ENCODE assay signal across 15 cellular contexts in the genomic region with DNA sequence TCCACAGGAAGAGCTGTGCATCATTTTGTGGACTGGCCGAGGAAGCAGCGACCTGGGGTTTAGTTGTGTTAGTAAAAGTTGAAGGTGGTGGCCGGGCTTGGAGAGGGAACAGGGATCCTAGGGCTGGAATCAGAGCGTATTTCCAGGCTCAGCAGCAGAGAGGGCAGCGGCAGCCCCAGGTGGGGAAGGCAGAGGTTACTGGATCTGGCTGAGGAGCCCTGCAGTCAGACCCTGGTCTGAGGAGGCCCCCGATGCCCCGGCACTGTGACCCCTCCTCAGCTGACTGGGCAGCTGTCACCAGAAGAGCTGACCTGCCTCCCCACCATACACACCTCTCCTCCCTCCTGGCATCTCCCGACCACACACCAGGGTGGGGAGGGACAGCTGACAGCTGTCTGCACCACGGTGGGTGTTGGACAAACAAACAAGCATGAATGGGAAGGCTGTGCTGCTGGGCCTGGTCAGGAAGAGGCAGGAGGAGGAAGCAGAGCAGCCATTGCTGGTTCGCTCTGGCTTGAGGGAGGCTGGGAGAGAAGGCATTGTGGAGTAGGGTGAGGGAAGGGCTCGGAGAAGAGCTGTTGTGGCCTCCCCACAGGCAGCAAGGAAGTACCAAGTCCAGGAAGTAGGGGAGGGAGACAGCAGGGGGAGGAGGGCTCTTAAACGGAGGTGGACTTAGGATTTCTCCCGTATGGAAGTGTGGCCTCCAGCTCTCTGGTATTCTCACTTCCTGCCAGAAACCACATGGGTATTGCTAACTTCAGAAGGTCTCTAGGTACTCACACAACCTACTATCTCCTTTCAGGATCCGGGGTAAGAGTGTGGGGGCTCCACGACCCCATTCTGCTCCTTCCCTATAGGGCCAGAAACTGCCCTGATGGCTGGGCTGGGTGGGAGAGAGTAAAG. TPM values are rescaled to one million over a fixed set of nuclear protein-coding genes. Genes with fewer than 3 reads are reported as not detected.
DNase-seq lines count a peak whose midpoint lies in the region; ATAC-seq, FAIRE-seq and TF ChIP-seq lines count a peak whose summit lies in the region.
"Had no signal": no experiment of that assay in that cellular context is flagged by ENCODE, and none has a peak within 500 bp of the region (broad histone marks: within the 10 kb centered on the region; RNA-seq: fewer than 3 reads in every experiment).

No MANE protein-coding gene starts in this region.

- H3K9me1 ChIP-seq in K562 (ENCODE audit: control insufficient read depth, insufficient read depth, low read length) = no peaks in the 10 kb centered on the region

- no peak overlapping the region for H3K4me3 Mint-ChIP-seq in activated CD4-positive, alpha-beta T cell treated with anti-CD3 and anti-CD28 coated beads, Interleukin-2, amount 10 ng/mL, durations not matched to agents 7 days and 5 days
- H3K4me3 Mint-ChIP-seq: activated T-helper 1 cell treated with anti-CD3 and anti-CD28 coated beads, Interleukin-12 subunit alpha, Interleukin-12 subunit beta, Interleukin-2, Interleukin-4 antibody, amounts not matched to agents 30 ng/mL and 10 ng/mL and 1 ng/mL, durations not matched to agents 14 hours and 24 hours and 36 hours; stimulated activated naive CD8-positive, alpha-beta T cell treated with anti-CD3 and anti-CD28 coated beads, Interleukin-15, amount 100 ng/mL, for 72 hours had no signal

- no peak overlapping the region for H3K27ac ChIP-seq in K562 (ENCODE audit: extremely low read depth, low read depth, low read length)
- peak overlapping the region; percentile 80 for H3K27ac ChIP-seq in muscle layer of duodenum (ENCODE audit: low read length)
- H3K27ac ChIP-seq in vagina = peak overlapping the region; percentile 14
- H3K27ac ChIP-seq: KMS-11, parathyroid adenoma had no signal

- no peaks in the 10 kb centered on the region for H4K20me1 ChIP-seq in K562 (replicated peaks; ENCODE audit: control insufficient read depth, insufficient read depth, low read length)

- DNase-seq in activated CD4-positive, alpha-beta T cell treated with anti-CD3 and anti-CD28 coated beads, Interleukin-2, amount 10 ng/mL, durations not matched to agents 7 days and 5 days = no peak
- no peak for DNase-seq in activated CD4-positive, alpha-beta T cell treated with anti-CD3 and anti-CD28 coated beads, Interleukin-2, amount 50 U/mL, for 48 hours
- DNase-seq in K562 (ENCODE audit: extremely low read depth in 1 of 4, low spot score in 3 of 4) = no peak
- no peak for DNase-seq in vagina (ENCODE audit: extremely low spot score in 2 of 2)
- no peak for DNase-seq in retina
- DNase-seq in NCI-H774 (lab: John Stamatoyannopoulos, UW) = no peak
- DNase-seq: GDM1; kidney; stimulated activated CD4-positive, alpha-beta T cell treated with anti-CD3 and anti-CD28 coated beads, Interleukin-2, amount 100 ng/mL, for 48 hours; stimulated activated naive CD8-positive, alpha-beta T cell treated with anti-CD3 and anti-CD28 coated beads, Interleukin-15, amount 100 ng/mL, for 72 hours had no signal

- 27% methylated on average over 13 of the region's 15 CpGs for WGBS in K562 (ENCODE audit: insufficient coverage, low coverage, missing lambda C conversion rate)

- in situ Hi-C loops in K562 (cut with MboI) = no loop called here

- BruUV-seq in K562 (replicated peaks; lab: Mats Ljungman, UMichigan) = no TSS peak

- no peak for TF ChIP-seq RAD21 in K562 (CRISPR knock-in tag; conservative IDR thresholded peaks at IDR 0.05 in 1 of 2, IDR thresholded peaks at IDR 0.05 in 1 of 2)

- CTCF ChIA-PET in activated CD4-positive, alpha-beta T cell treated with anti-CD3 and anti-CD28 coated beads, Interleukin-2, amount 10 ng/mL, durations not matched to agents 7 days and 5 days (lab: Charles Lee) = no interaction called here
- CTCF ChIA-PET in K562 (lab: Yijun Ruan, JAX; ENCODE audit: low intra/inter-chr PET ratio) = no interaction called here

- H3K4me2 ChIP-seq in K562 (ENCODE audit: insufficient read depth, low read length) = no peak overlapping the region
- H3K4me2 ChIP-seq: KMS-11 had no signal

- intact Hi-C loops in K562 (cut with micrococcal nuclease) (no loop called here), vagina (cut with DNase I) (no loop called here)

- FAIRE-seq in K562 (lab: Jason Lieb, UNC) = no peak
- FAIRE-seq: kidney had no signal

- H3K36me3 ChIP-seq in K562 (ENCODE audit: control insufficient read depth, insufficient read depth, low read length) = no peaks in the 10 kb centered on the region
- peaks cover under 1 to 20% of the 10 kb centered on the region in 2 donors for H3K36me3 ChIP-seq in muscle layer of duodenum (ENCODE audit: control insufficient read depth in 1 of 2, insufficient read depth in 2 of 2, low read length in 2 of 2)
- H3K36me3 ChIP-seq in vagina = peaks cover 0 to 5% of the 10 kb centered on the region in 2 donors

- no peaks in the 10 kb centered on the region for H3K9me3 ChIP-seq in K562 (replicated peaks; ENCODE audit: control insufficient read depth, insufficient read depth, low read depth, low read length)
- H3K9me3 ChIP-seq in muscle layer of duodenum (ENCODE audit: control insufficient read depth in 1 of 2, low read length in 2 of 2) = no peaks in the 10 kb centered on the region
- H3K9me3 ChIP-seq in vagina = no peaks in the 10 kb centered on the region

- no peak overlapping the region for H3K9ac ChIP-seq in K562 (ENCODE audit: insufficient read depth in 1 of 2, low read depth in 2 of 2, low read length in 2 of 2)
- H3K9ac ChIP-seq: KMS-11, parathyroid adenoma had no signal

- TF ChIP-seq EP300 in K562 (IDR thresholded peaks at IDR 0.05; ENCODE audit: low read length) = no peak

- no peaks in the 10 kb centered on the region for H3K9me3 Mint-ChIP-seq in activated CD4-positive, alpha-beta T cell treated with anti-CD3 and anti-CD28 coated beads, Interleukin-2, amount 10 ng/mL, durations not matched to agents 7 days and 5 days
- H3K9me3 Mint-ChIP-seq: activated T-helper 1 cell treated with anti-CD3 and anti-CD28 coated beads, Interleukin-12 subunit alpha, Interleukin-12 subunit beta, Interleukin-2, Interleukin-4 antibody, amounts not matched to agents 30 ng/mL and 10 ng/mL and 1 ng/mL, durations not matched to agents 14 hours and 24 hours and 36 hours; stimulated activated naive CD8-positive, alpha-beta T cell treated with anti-CD3 and anti-CD28 coated beads, Interleukin-15, amount 100 ng/mL, for 72 hours had no signal

- no peak overlapping the region for H3K4me3 ChIP-seq in K562
- no peak overlapping the region for H3K4me3 ChIP-seq in muscle layer of duodenum (ENCODE audit: low read depth in 1 of 2, low read length in 2 of 2)
- H3K4me3 ChIP-seq in vagina = no peak overlapping the region

- peaks cover 4 to 21% of the 10 kb centered on the region in 2 experiments; a peak in 3 of 5 replicates for H3K27me3 ChIP-seq in K562 (ENCODE audit: control insufficient read depth in 2 of 2, insufficient read depth in 2 of 2, low read length in 2 of 2)
- H3K27me3 ChIP-seq in muscle layer of duodenum (ENCODE audit: low read depth, low read length) = no peaks in the 10 kb centered on the region
- no peaks in the 10 kb centered on the region for H3K27me3 ChIP-seq in vagina

- H2AFZ ChIP-seq in K562 (ENCODE audit: low read depth, low read length) = peak overlapping the region; percentile 38; the same call in 1 of the 2 replicates
- H2AFZ ChIP-seq: parathyroid adenoma had no signal

- no peaks in the 10 kb centered on the region for H3K27me3 Mint-ChIP-seq in activated CD4-positive, alpha-beta T cell treated with anti-CD3 and anti-CD28 coated beads, Interleukin-2, amount 10 ng/mL, durations not matched to agents 7 days and 5 days
- H3K27me3 Mint-ChIP-seq: stimulated activated naive CD8-positive, alpha-beta T cell treated with anti-CD3 and anti-CD28 coated beads, Interleukin-15, amount 100 ng/mL, for 72 hours had no signal

- H3K4me1 ChIP-seq in K562 (replicated peaks in 1 of 2; ENCODE audit: control insufficient read depth in 2 of 2, insufficient read depth in 2 of 2, low read length in 2 of 2) (peaks cover 8% of the 10 kb centered on the region in 2 experiments; a peak in 4 of 5 replicates), muscle layer of duodenum (ENCODE audit: control insufficient read depth in 1 of 2, insufficient read depth in 2 of 2, low read length in 2 of 2) (peaks cover 0 to 52% of the 10 kb centered on the region in 2 donors), vagina (peaks cover 46% of the 10 kb centered on the region)
- H3K4me1 ChIP-seq: parathyroid adenoma had no signal

- H3K79me2 ChIP-seq in K562 (ENCODE audit: control insufficient read depth, insufficient read depth, low read length) = no peaks in the 10 kb centered on the region
- H3K79me2 ChIP-seq: parathyroid adenoma had no signal

- no peaks in the 10 kb centered on the region for H3K36me3 Mint-ChIP-seq in activated CD4-positive, alpha-beta T cell treated with anti-CD3 and anti-CD28 coated beads, Interleukin-2, amount 10 ng/mL, durations not matched to agents 7 days and 5 days (ENCODE audit: low read depth)

- ATAC-seq in K562 (no peak), GM18858 (IDR thresholded peaks at IDR 0.05; ENCODE audit: unreplicated experiment) (no peak)
- ATAC-seq: stimulated activated naive CD8-positive, alpha-beta T cell treated with anti-CD3 and anti-CD28 coated beads, Interleukin-15, amount 100 ng/mL, for 72 hours had no signal

- peaks cover 1% of the 10 kb centered on the region for H3K4me1 Mint-ChIP-seq in activated CD4-positive, alpha-beta T cell treated with anti-CD3 and anti-CD28 coated beads, Interleukin-2, amount 10 ng/mL, durations not matched to agents 7 days and 5 days
- H3K4me1 Mint-ChIP-seq: stimulated activated naive CD8-positive, alpha-beta T cell treated with anti-CD3 and anti-CD28 coated beads, Interleukin-15, amount 100 ng/mL, for 72 hours had no signal

- POLR2A ChIA-PET in activated CD4-positive, alpha-beta T cell treated with anti-CD3 and anti-CD28 coated beads, Interleukin-2, amount 10 ng/mL, durations not matched to agents 7 days and 5 days (lab: Charles Lee) = no interaction called here
- POLR2A ChIA-PET in K562 (lab: Yijun Ruan, JAX) = interaction anchor here (0.8 kb wide), 1 partner anchor 10 kb away, joined by 3 read pairs; no protein-coding TSS in a partner anchor

- no peak for TF ChIP-seq POLR2A in K562 (conservative IDR thresholded peaks at IDR 0.05)
- TF ChIP-seq POLR2A in vagina (IDR thresholded peaks at IDR 0.05) = no peak

- H3K27ac Mint-ChIP-seq in activated CD4-positive, alpha-beta T cell treated with anti-CD3 and anti-CD28 coated beads, Interleukin-2, amount 10 ng/mL, durations not matched to agents 7 days and 5 days = peak overlapping the region; percentile 20
- H3K27ac Mint-ChIP-seq: activated T-helper 1 cell treated with anti-CD3 and anti-CD28 coated beads, Interleukin-12 subunit alpha, Interleukin-12 subunit beta, Interleukin-2, Interleukin-4 antibody, amounts not matched to agents 30 ng/mL and 10 ng/mL and 1 ng/mL, durations not matched to agents 14 hours and 24 hours and 36 hours; stimulated activated naive CD8-positive, alpha-beta T cell treated with anti-CD3 and anti-CD28 coated beads, Interleukin-15, amount 100 ng/mL, for 72 hours had no signal

- TF ChIP-seq CTCF in K562 (IDR thresholded peaks at IDR 0.05 in 2 of 3, conservative IDR thresholded peaks at IDR 0.05 in 1 of 3; ENCODE audit: insufficient read depth in 2 of 3, low read depth in 1 of 3, low read length in 3 of 3) (no peak), vagina (IDR thresholded peaks at IDR 0.05) (no peak)

RNA-seq across cellular contexts. Expression of gene HACD2, which starts 49.5 kb away (rescaled TPM):
- 10 to 100 TPM; 24.3 to 28.8 TPM for total RNA-seq in activated CD4-positive, alpha-beta T cell treated with anti-CD3 and anti-CD28 coated beads, Interleukin-2, amount 10 ng/mL, durations not matched to agents 7 days and 5 days
- 9.5 and 17.7 TPM in 2 replicates for total RNA-seq in K562 (2011; cell fraction: chromatin; rRNA removed; ENCODE audit: low replicate concordance)
- total RNA-seq in K562 (2011; cell fraction: nucleolus; rRNA removed) = 5.0 and 6.0 TPM in 2 replicates
- 9.4 and 14.8 TPM in 2 replicates for total RNA-seq in K562 (2011; cell fraction: nucleoplasm; rRNA removed)
- total RNA-seq in K562 (2014; rRNA removed) (1.3 and 2.8 TPM in 2 replicates), K562 (2014; rRNA removed; fragmentation: Illumina TruSeq; extraction: Trizol) (4.0 and 4.6 TPM in 2 replicates), K562 (2015; rRNA removed; fragmentation: Illumina TruSeq; extraction: Trizol) (3.0 and 4.2 TPM in 2 replicates), K562 (2021) (3.7 and 4.9 TPM in 2 replicates), vagina (26.3 TPM)
- polyA plus RNA-seq in K562 (2011; rRNA removed) (10.5 TPM in 2 replicates), K562 (2014; fragmentation: Illumina TruSeq; extraction: Trizol) (4.7 TPM in 2 replicates), K562 (2014; fragmentation: Nextera tagmentation; extraction: Ambion mirVana) (1 to 10 TPM; 1.3 to 1.6 TPM), K562 (2014; rRNA removed) (3.8 and 5.5 TPM in 2 replicates)
- 2.3 and 4.5 TPM in 2 replicates for polyA plus RNA-seq in K562 (2011; cell fraction: cytosol; rRNA removed)
- 8.9 and 13.4 TPM in 2 replicates for polyA plus RNA-seq in K562 (2011; cell fraction: nucleus; rRNA removed)
- 2.6 and 3.2 TPM in 2 replicates for polyA plus RNA-seq in K562 (2012)
- 10.6 and 11.2 TPM in 2 replicates for polyA minus RNA-seq in K562 (2011; rRNA and poly(A)+ RNA removed)
- 3.8 and 5.9 TPM in 2 replicates for polyA minus RNA-seq in K562 (2011; cell fraction: cytosol; rRNA and poly(A)+ RNA removed)
- 3.9 and 7.2 TPM in 2 replicates for polyA minus RNA-seq in K562 (2011; cell fraction: nucleus; rRNA and poly(A)+ RNA removed)
